In genomic region chr5:143262393-143263174, GRCh38 we compare ENCODE assay signal across 9 cellular contexts.
DNase-seq lines count a peak whose midpoint lies in the region; ATAC-seq lines count a peak whose summit lies in the region.
"Had no signal": no experiment of that assay in that cellular context is flagged by ENCODE, and none has a peak within 500 bp of the region (broad histone marks: within the 10 kb centered on the region; RNA-seq: fewer than 3 reads in every experiment).

No MANE protein-coding gene starts in this region.

- no peaks in the 10 kb centered on the region for H3K36me3 ChIP-seq in MG63
- H3K36me3 ChIP-seq: heart right ventricle had no signal

- ATAC-seq in GM21723 (IDR thresholded peaks at IDR 0.05; ENCODE audit: unreplicated experiment): peak; percentile 85
- ATAC-seq in HG03108 (IDR thresholded peaks at IDR 0.05; ENCODE audit: unreplicated experiment): no peak

- peak; percentile 90 for DNase-seq in EH (ENCODE audit: low read depth)
- peak; percentile 80 for DNase-seq in MG63
- peak; percentile 93 for DNase-seq in fibroblast of the conjunctiva (ENCODE audit: low read depth)
- DNase-seq in amygdala (lab: John Stamatoyannopoulos, UW): no peak
- no peak for DNase-seq in NCI-H510A treated with DMSO at 0.1 percent for 48 hours (lab: John Stamatoyannopoulos, UW)
- DNase-seq in COLO829 (ENCODE audit: low spot score): no peak
- DNase-seq: heart right ventricle had no signal

- no peaks in the 10 kb centered on the region for H3K27me3 ChIP-seq in MG63
- H3K27me3 ChIP-seq: heart right ventricle had no signal

- H3K4me3 ChIP-seq in MG63: no peak overlapping the region
- H3K4me3 ChIP-seq: heart right ventricle had no signal

- H3K9me3 ChIP-seq in MG63: peaks cover 20% of the 10 kb centered on the region

Comparison
In these comparisons a context has a peak if more than half of its experiments do, and no peak if none do; other contexts are left out.
1. DNase-seq: peak in EH (single experiment), MG63 (single experiment) and fibroblast of the conjunctiva (single experiment); none in amygdala (0 of 56), NCI-H510A treated with DMSO at 0.1 percent for 48 hours (single experiment) and COLO829 (single experiment).